ENCODE assay signal across 16 cellular contexts in the genomic region with DNA sequence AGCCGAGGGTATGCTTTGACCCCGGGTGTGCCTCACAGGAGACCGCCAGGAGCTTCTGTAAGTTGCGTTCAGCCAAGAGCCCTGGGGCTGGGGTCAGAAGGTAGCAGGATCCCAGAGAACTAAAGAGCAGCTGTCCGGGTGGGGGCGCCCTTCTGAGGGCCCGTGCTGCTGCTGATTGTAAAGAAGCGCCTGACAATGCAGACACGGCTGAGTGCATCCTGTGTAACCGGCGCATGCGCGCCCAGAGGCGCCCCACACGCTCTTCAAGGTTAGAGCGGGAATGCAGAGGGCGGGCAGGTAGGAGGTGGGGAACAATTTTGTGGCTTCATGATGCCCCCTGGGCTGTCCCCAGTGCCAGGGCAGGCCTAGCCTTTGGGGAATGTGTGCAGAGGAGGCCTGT.
DNase-seq lines count a peak whose midpoint lies in the region; FAIRE-seq and TF ChIP-seq lines count a peak whose summit lies in the region.
"Had no signal": no experiment of that assay in that cellular context is flagged by ENCODE, and none has a peak within 500 bp of the region (broad histone marks: within the 10 kb centered on the region; RNA-seq: fewer than 3 reads in every experiment).

No MANE protein-coding gene starts in this region.

- H3K4me2 ChIP-seq in smooth muscle cell: peak overlapping the region; percentile 44

- H3K36me3 ChIP-seq in bronchial epithelial cell (ENCODE audit: control insufficient read depth, insufficient read depth, low read length) (no peaks in the 10 kb centered on the region), smooth muscle cell (ENCODE audit: low read depth) (no peaks in the 10 kb centered on the region)

- H3K4me3 ChIP-seq in bronchial epithelial cell (ENCODE audit: low read depth, low read length) (no peak overlapping the region), smooth muscle cell (no peak overlapping the region), foreskin fibroblast (ENCODE audit: low read depth in 1 of 2, low read length in 2 of 2) (no peak overlapping the region)
- H3K4me3 ChIP-seq: dorsolateral prefrontal cortex had no signal

- no peak overlapping the region for H3K27ac ChIP-seq in smooth muscle cell (ENCODE audit: low read depth)
- H3K27ac ChIP-seq: dorsolateral prefrontal cortex had no signal

- H3K4me1 ChIP-seq in smooth muscle cell (ENCODE audit: low read depth): no peaks in the 10 kb centered on the region

- 12% methylated on average over 17 of the region's 17 CpGs for WGBS in smooth muscle cell (ENCODE audit: low lambda C conversion rate)

- peak overlapping the region; percentile 39 for H2AFZ ChIP-seq in smooth muscle cell (ENCODE audit: low read depth)

- H3F3A ChIP-seq in smooth muscle cell (ENCODE audit: low read depth): no peaks in the 10 kb centered on the region

- DNase-seq in HT1080 (ENCODE audit: low read depth) (peak; percentile 18), bronchial epithelial cell (ENCODE audit: low read depth) (peak; percentile 13), iPS-NIHi11 (ENCODE audit: low spot score) (peak; percentile 96), smooth muscle cell (lab: John Stamatoyannopoulos, UW; ENCODE audit: unreplicated experiment) (no peak), hepatic stellate cell (ENCODE audit: low spot score) (no peak), NCI-H2029 treated with DMSO at 0.1 percent for 48 hours (lab: John Stamatoyannopoulos, UW) (no peak), foreskin fibroblast (no peak), HTR-8/SVneo (ENCODE audit: insufficient read length, low spot score) (no peak)
- DNase-seq: activated CD8-positive, alpha-beta memory T cell treated with anti-CD3 and anti-CD28 coated beads, Interleukin-2, amount 50 U/mL, for 4 hours; activated naive CD4-positive, alpha-beta T cell treated with anti-CD3 and anti-CD28 coated beads, Interleukin-2, amount 50 U/mL, for 16 hours; DMS79; dorsolateral prefrontal cortex; HCEC 1CT; NCI-H2081 treated with DMSO at 0.1 percent for 48 hours; NCI-H774; stimulated activated CD4-positive, alpha-beta T cell treated with anti-CD3 and anti-CD28 coated beads, Interleukin-4, amount 100 ng/mL, for 24 hours had no signal

- no peaks in the 10 kb centered on the region for H4K20me1 ChIP-seq in smooth muscle cell (ENCODE audit: low read depth)

- H3K9ac ChIP-seq in smooth muscle cell (ENCODE audit: low read depth): no peak overlapping the region

- no peaks in the 10 kb centered on the region for H3K79me2 ChIP-seq in smooth muscle cell (ENCODE audit: low read depth)

- H3K9me3 ChIP-seq in smooth muscle cell (replicated peaks; ENCODE audit: low read depth): no peaks in the 10 kb centered on the region

- TF ChIP-seq CTCF in bronchial epithelial cell (IDR thresholded peaks at IDR 0.05; ENCODE audit: insufficient read depth, low read length, severe bottlenecking) (peak; percentile 25), smooth muscle cell (IDR thresholded peaks at IDR 0.05; ENCODE audit: borderline replicate concordance, insufficient read depth, poor library complexity, severe bottlenecking) (peak; percentile 26), foreskin fibroblast (IDR thresholded peaks at IDR 0.05; ENCODE audit: low read depth, low read length) (no peak)

- FAIRE-seq in bronchial epithelial cell (lab: Jason Lieb, UNC): no peak
- FAIRE-seq in HTR-8/SVneo (lab: Jason Lieb, UNC): no peak

- no peaks in the 10 kb centered on the region for H3K27me3 ChIP-seq in bronchial epithelial cell (ENCODE audit: control insufficient read depth, insufficient read depth, low read length)
- H3K27me3 ChIP-seq in smooth muscle cell (ENCODE audit: low read depth): no peaks in the 10 kb centered on the region

Comparison
In these comparisons a context has a peak if more than half of its experiments do, and no peak if none do; other contexts are left out.
1. DNase-seq: peak in HT1080 (single experiment), bronchial epithelial cell (single experiment) and iPS-NIHi11 (single experiment); none in smooth muscle cell (single experiment), hepatic stellate cell (single experiment), NCI-H2029 treated with DMSO at 0.1 percent for 48 hours (single experiment), foreskin fibroblast (0 of 2) and HTR-8/SVneo (single experiment).